Comparison of ENCODE assay signal across 10 cellular contexts in genomic region chr13:102772042-102772425, GRCh38. TPM values are rescaled to one million over a fixed set of nuclear protein-coding genes. Genes with fewer than 3 reads are reported as not detected.
DNase-seq lines count a peak whose midpoint lies in the region; ATAC-seq, FAIRE-seq and TF ChIP-seq lines count a peak whose summit lies in the region.
"Had no signal": no experiment of that assay in that cellular context is flagged by ENCODE, and none has a peak within 500 bp of the region (broad histone marks: within the 10 kb centered on the region; RNA-seq: fewer than 3 reads in every experiment).

No MANE protein-coding gene starts in this region.

- TF ChIP-seq EP300 in GM12878 (IDR thresholded peaks at IDR 0.05; ENCODE audit: borderline replicate concordance in 1 of 2, control insufficient read depth in 1 of 2, low read depth in 2 of 2, low read length in 2 of 2), result no peak

- CTCF ChIA-PET in GM12878 (lab: Yijun Ruan, JAX), result interaction anchor here (1.0 to 1.8 kb wide), 3 partner anchors 42 to 193 kb away, joined by 3 to 5 read pairs (median 3); partner anchors contain the start of gene ERCC5

- WGBS in GM12878 (ENCODE audit: insufficient coverage, insufficient replicate concordance, low lambda C conversion rate, missing lambda C conversion rate), result 98% methylated on average over 16 of the region's 16 CpGs
- WGBS in lower leg skin, 2 donors, result 90 to 92% methylated on average over 16 of the region's 16 CpGs

- H3K27ac ChIP-seq in GM12878 (ENCODE audit: control insufficient read depth, insufficient read depth), result no peak overlapping the region

- H3K4me3 Mint-ChIP-seq in activated T-cell treated with anti-CD3 and anti-CD28 coated beads, Interleukin-2, amount 50 U/mL, for 4 hours, result peak overlapping the region; percentile 89

- H3K4me1 Mint-ChIP-seq in activated T-cell treated with anti-CD3 and anti-CD28 coated beads, Interleukin-2, amount 50 U/mL, for 4 hours (ENCODE audit: low read depth), result peaks cover 38% of the 10 kb centered on the region

- H2AFZ ChIP-seq in GM12878 (ENCODE audit: control insufficient read depth, low read depth, low read length), result no peak overlapping the region

- TF ChIP-seq POLR2A in NB4 (IDR thresholded peaks at IDR 0.05; ENCODE audit: extremely low read depth, insufficient read length) (no peak), GM12878 (IDR thresholded peaks at IDR 0.05; ENCODE audit: low read depth, low read length) (no peak), lower leg skin (IDR thresholded peaks at IDR 0.05) (no peak)

- intact Hi-C loops in GM12878 (cut with micrococcal nuclease; ENCODE audit: unreplicated experiment) (loop anchor here (2.0 to 5.0 kb wide), 2 partner anchors 40 to 175 kb away; partner anchors contain the start of gene TPP2), lower leg skin (cut with DNase I; ENCODE audit: low total_unique reads) (no loop called here)

- H3K9ac ChIP-seq in GM12878 (ENCODE audit: control insufficient read depth, insufficient read depth, low read length) (no peak overlapping the region), skeletal muscle satellite cell (ENCODE audit: low read depth, low read length) (no peak overlapping the region)

- H3K4me3 ChIP-seq in NB4 (ENCODE audit: low read depth, low read length) (peak overlapping the region; percentile 85), GM12878 (peak overlapping the region; percentile 89; the same call in 1 of the 2 replicates), skeletal muscle satellite cell (ENCODE audit: low read length) (peak overlapping the region; percentile 81), lower leg skin (ENCODE audit: low read depth, poor library complexity, severe bottlenecking) (no peak overlapping the region)

- H3K9me3 Mint-ChIP-seq in activated T-cell treated with anti-CD3 and anti-CD28 coated beads, Interleukin-2, amount 50 U/mL, for 4 hours, result no peaks in the 10 kb centered on the region

- H3K4me2 ChIP-seq in GM12878 (ENCODE audit: control insufficient read depth, insufficient read depth) (peak overlapping the region; percentile 85), skeletal muscle satellite cell (ENCODE audit: low read length) (peak overlapping the region; percentile 89)

- SMC1A ChIA-PET in GM12878 (lab: Charles Lee; ENCODE audit: uncharacterized antibody, unreplicated experiment), result interaction anchor here (0.6 to 4.9 kb wide), 2 partner anchors 28 to 966 kb away, joined by 3 to 22 read pairs; partner anchors contain the start of genes BIVM and POGLUT2

- H3K27me3 ChIP-seq in GM12878 (replicated peaks in 1 of 2; ENCODE audit: control insufficient read depth in 2 of 2, insufficient read depth in 2 of 2, low read length in 1 of 2) (no peaks in the 10 kb centered on the region), skeletal muscle satellite cell (ENCODE audit: control insufficient read depth, insufficient read depth, low read length) (no peaks in the 10 kb centered on the region)

- H3K79me2 ChIP-seq in GM12878 (ENCODE audit: control insufficient read depth, insufficient read depth, low read length), result peaks cover 11% of the 10 kb centered on the region

- no peak for TF ChIP-seq CTCF in NB4 (IDR thresholded peaks at IDR 0.05; ENCODE audit: low read depth, low read length)
- TF ChIP-seq CTCF in GM12878 (IDR thresholded peaks at IDR 0.05 in 2 of 3, conservative IDR thresholded peaks at IDR 0.05 in 1 of 3; ENCODE audit: control insufficient read depth in 2 of 3, extremely low read depth in 1 of 3, insufficient read depth in 1 of 3, low read depth in 3 of 3, low read length in 3 of 3), result no peak
- no peak for TF ChIP-seq CTCF in lower leg skin (IDR thresholded peaks at IDR 0.05)

- no TSS peak for BruUV-seq in GM12878 (replicated peaks; lab: Mats Ljungman, UMichigan)

- H3K4me1 ChIP-seq in GM12878 (ENCODE audit: control insufficient read depth, insufficient read depth, low read length) (peaks cover 11% of the 10 kb centered on the region), skeletal muscle satellite cell (ENCODE audit: control insufficient read depth, insufficient read depth, low read length) (peaks cover 21% of the 10 kb centered on the region)

- in situ Hi-C loops in GM12878 (cut with MboI), result no loop called here

- H3K36me3 ChIP-seq in GM12878 (ENCODE audit: control insufficient read depth in 2 of 2, insufficient read depth in 2 of 2, low read length in 1 of 2) (no peaks in the 10 kb centered on the region), skeletal muscle satellite cell (ENCODE audit: insufficient read depth, low read length) (peaks cover 1% of the 10 kb centered on the region)

- H3K9me3 ChIP-seq in GM12878 (replicated peaks; ENCODE audit: control insufficient read depth, insufficient read depth, low read length) (no peaks in the 10 kb centered on the region), skeletal muscle satellite cell (replicated peaks; ENCODE audit: low read length) (no peaks in the 10 kb centered on the region)

- no peaks in the 10 kb centered on the region for H3K27me3 Mint-ChIP-seq in activated T-cell treated with anti-CD3 and anti-CD28 coated beads, Interleukin-2, amount 50 U/mL, for 4 hours (ENCODE audit: low read depth)

- FAIRE-seq in GM12878 (lab: Jason Lieb, UNC), result no peak

- H4K20me1 ChIP-seq in GM12878 (ENCODE audit: control insufficient read depth, insufficient read depth), result no peaks in the 10 kb centered on the region

- RAD21 ChIA-PET in GM12878 (lab: Charles Lee; ENCODE audit: unreplicated experiment), result no interaction called here

- POLR2A ChIA-PET in GM12878 (lab: Charles Lee), result interaction anchor here (0.6 to 1.6 kb wide), 5 partner anchors 10 to 251 kb away, joined by 3 to 4 read pairs (median 3); no protein-coding TSS in a partner anchor

- DNase-seq in activated T-cell treated with anti-CD3 and anti-CD28 coated beads, Interleukin-2, amount 50 U/mL, for 4 hours, result no peak
- DNase-seq in activated T-cell treated with anti-CD3 and anti-CD28 coated beads for 4 hours, result no peak
- peak; percentile 77 for DNase-seq in NB4 (ENCODE audit: low read depth)
- DNase-seq in GM12878 (ENCODE audit: low read depth, low spot score), result no peak
- DNase-seq in hypothalamus (lab: John Stamatoyannopoulos, UW), result no peak
- no peak for DNase-seq in lower leg skin (ENCODE audit: low spot score in 2 of 2)
- no peak for DNase-seq in ureter (ENCODE audit: low spot score)
- DNase-seq: effector CD4-positive, alpha-beta T cell; NCI-H1436 had no signal

- no peaks in the 10 kb centered on the region for H3K36me3 Mint-ChIP-seq in activated T-cell treated with anti-CD3 and anti-CD28 coated beads, Interleukin-2, amount 50 U/mL, for 4 hours (ENCODE audit: insufficient read depth)

- no peak for TF ChIP-seq RAD21 in GM12878 (IDR thresholded peaks at IDR 0.05; ENCODE audit: insufficient read depth, low read depth, low read length)

- ATAC-seq in activated T-cell treated with anti-CD3 and anti-CD28 coated beads, Interleukin-2, amount 50 U/mL, for 4 hours, result no peak
- no peak for ATAC-seq in GM12878

RNA-seq across cellular contexts. Expression of gene TEX30, which starts 1.6 kb away (rescaled TPM):
- total RNA-seq in activated T-cell treated with anti-CD3 and anti-CD28 coated beads, Interleukin-2, amount 50 U/mL, for 4 hours, result 10 to 100 TPM; 35.5 to 37.9 (median 35.7) TPM
- total RNA-seq in GM12878 (2013; cell fraction: nucleolus; rRNA removed), result 6.1 and 7.4 TPM in 2 replicates
- total RNA-seq in GM12878 (2014; rRNA removed) (21.4 and 25.0 TPM in 2 replicates), GM12878 (2014; rRNA removed; fragmentation: Illumina TruSeq; extraction: Trizol) (22.8 and 23.1 TPM in 2 replicates), GM12878 (2021) (17.3 and 19.7 TPM in 2 replicates), lower leg skin (1 to 10 TPM; 6.5 to 10.0 (median 7.9) TPM), ureter (4.2 TPM)
- polyA plus RNA-seq in GM12878 (2011; ENCODE audit: low read depth), result 9.0 TPM
- polyA plus RNA-seq in GM12878 (2011; rRNA removed) (24.2 and 38.1 TPM in 2 replicates), GM12878 (2014; fragmentation: Illumina TruSeq; extraction: Trizol) (23.3 and 25.8 TPM in 2 replicates), GM12878 (2014; fragmentation: Nextera tagmentation; extraction: Ambion mirVana) (100 to 1,000 TPM in 1 of 2 experiments, 10 to 100 TPM in 1; 79.5 to 114 TPM), GM12878 (2014; rRNA removed) (21.1 and 25.8 TPM in 2 replicates), GM12878 (2016; fragmentation: Nextera tagmentation; extraction: Ambion mirVana) (10 to 100 TPM; 80.0 to 82.5 TPM)
- 9.2 and 9.4 TPM in 2 replicates for polyA plus RNA-seq in GM12878 (2011; cell fraction: cytosol; rRNA removed)
- 8.1 and 10.0 TPM in 2 replicates for polyA plus RNA-seq in GM12878 (2011; cell fraction: nucleus; rRNA removed)
- polyA plus RNA-seq in GM12878 (2012), result 10.8 and 14.3 TPM in 2 replicates
- polyA minus RNA-seq in GM12878 (2011; rRNA and poly(A)+ RNA removed), result 3.5 and 5.3 TPM in 2 replicates
- 1.1 and 2.7 TPM in 2 replicates for polyA minus RNA-seq in GM12878 (2011; cell fraction: cytosol; rRNA and poly(A)+ RNA removed)
- 1.9 and 3.5 TPM in 2 replicates for polyA minus RNA-seq in GM12878 (2011; cell fraction: nucleus; rRNA and poly(A)+ RNA removed)
- total RNA-seq in skeletal muscle satellite cell (2012; rRNA removed), result 24.9 and 26.1 TPM in 2 replicates

RNA-seq across cellular contexts. Expression of gene POGLUT2, which starts 26.7 kb away (rescaled TPM):
- total RNA-seq in activated T-cell treated with anti-CD3 and anti-CD28 coated beads, Interleukin-2, amount 50 U/mL, for 4 hours, result 1 to 10 TPM; 3.2 to 5.7 (median 4.7) TPM
- total RNA-seq in GM12878 (2013; cell fraction: nucleolus; rRNA removed), result 11.3 and 13.9 TPM in 2 replicates
- total RNA-seq in GM12878 (2014; rRNA removed), result 8.0 and 9.0 TPM in 2 replicates
- total RNA-seq in GM12878 (2014; rRNA removed; fragmentation: Illumina TruSeq; extraction: Trizol), result 7.1 and 7.7 TPM in 2 replicates
- 6.4 and 7.0 TPM in 2 replicates for total RNA-seq in GM12878 (2021)
- 2.3 TPM for polyA plus RNA-seq in GM12878 (2011; ENCODE audit: low read depth)
- polyA plus RNA-seq in GM12878 (2011; rRNA removed), result 8.7 and 12.2 TPM in 2 replicates
- 5.4 and 5.5 TPM in 2 replicates for polyA plus RNA-seq in GM12878 (2011; cell fraction: cytosol; rRNA removed)
- 6.1 and 7.6 TPM in 2 replicates for polyA plus RNA-seq in GM12878 (2011; cell fraction: nucleus; rRNA removed)
- polyA plus RNA-seq in GM12878 (2012), result 3.5 and 4.0 TPM in 2 replicates
- polyA plus RNA-seq in GM12878 (2014; fragmentation: Illumina TruSeq; extraction: Trizol), result 6.3 and 13.5 TPM in 2 replicates
- polyA plus RNA-seq in GM12878 (2014; fragmentation: Nextera tagmentation; extraction: Ambion mirVana), result 1 to 10 TPM; 2.9 to 6.3 TPM
- 6.1 and 9.7 TPM in 2 replicates for polyA plus RNA-seq in GM12878 (2014; rRNA removed)
- polyA plus RNA-seq in GM12878 (2016; fragmentation: Nextera tagmentation; extraction: Ambion mirVana), result 10 to 100 TPM; 10.0 to 11.3 TPM
- 3.7 and 3.9 TPM in 2 replicates for polyA minus RNA-seq in GM12878 (2011; rRNA and poly(A)+ RNA removed)
- polyA minus RNA-seq in GM12878 (2011; cell fraction: cytosol; rRNA and poly(A)+ RNA removed), result 2.8 and 3.1 TPM in 2 replicates
- polyA minus RNA-seq in GM12878 (2011; cell fraction: nucleus; rRNA and poly(A)+ RNA removed), result 5.1 and 10.8 TPM in 2 replicates
- 15.2 and 16.2 TPM in 2 replicates for total RNA-seq in skeletal muscle satellite cell (2012; rRNA removed)
- total RNA-seq in lower leg skin, result 1 to 10 TPM; 1.8 to 5.5 (median 3.7) TPM
- 2.2 TPM for total RNA-seq in ureter

RNA-seq across cellular contexts. Expression of gene BIVM, which starts 26.9 kb away (rescaled TPM):
- total RNA-seq in activated T-cell treated with anti-CD3 and anti-CD28 coated beads, Interleukin-2, amount 50 U/mL, for 4 hours, result 1 to 10 TPM; 6.2 to 8.9 (median 7.3) TPM
- 61.5 and 69.6 TPM in 2 replicates for total RNA-seq in GM12878 (2013; cell fraction: nucleolus; rRNA removed)
- total RNA-seq in GM12878 (2014; rRNA removed) (15.5 and 17.4 TPM in 2 replicates), GM12878 (2014; rRNA removed; fragmentation: Illumina TruSeq; extraction: Trizol) (14.2 and 15.7 TPM in 2 replicates), GM12878 (2021) (12.7 and 14.6 TPM in 2 replicates), lower leg skin (10 to 100 TPM in 1 of 4 donors, 1 to 10 TPM in 3; 5.4 to 16.0 (median 7.7) TPM), ureter (17.2 TPM)
- 5.5 TPM for polyA plus RNA-seq in GM12878 (2011; ENCODE audit: low read depth)
- polyA plus RNA-seq in GM12878 (2011; rRNA removed) (20.1 and 29.7 TPM in 2 replicates), GM12878 (2014; fragmentation: Illumina TruSeq; extraction: Trizol) (13.9 and 19.4 TPM in 2 replicates), GM12878 (2014; fragmentation: Nextera tagmentation; extraction: Ambion mirVana) (1 to 10 TPM; 3.4 to 5.4 TPM), GM12878 (2014; rRNA removed) (15.9 and 17.9 TPM in 2 replicates), GM12878 (2016; fragmentation: Nextera tagmentation; extraction: Ambion mirVana) (10 to 100 TPM; 13.3 to 13.9 TPM)
- 6.3 and 6.8 TPM in 2 replicates for polyA plus RNA-seq in GM12878 (2011; cell fraction: cytosol; rRNA removed)
- polyA plus RNA-seq in GM12878 (2011; cell fraction: nucleus; rRNA removed), result 19.9 and 26.6 TPM in 2 replicates
- polyA plus RNA-seq in GM12878 (2012), result 9.7 and 9.8 TPM in 2 replicates
- 5.1 and 6.2 TPM in 2 replicates for polyA minus RNA-seq in GM12878 (2011; rRNA and poly(A)+ RNA removed)
- polyA minus RNA-seq in GM12878 (2011; cell fraction: cytosol; rRNA and poly(A)+ RNA removed), result 2.1 and 5.3 TPM in 2 replicates
- polyA minus RNA-seq in GM12878 (2011; cell fraction: nucleus; rRNA and poly(A)+ RNA removed), result 12.1 and 18.9 TPM in 2 replicates
- total RNA-seq in skeletal muscle satellite cell (2012; rRNA removed), result 25.8 and 27.4 TPM in 2 replicates
